ENCODE assay signal across 13 cellular contexts in the genomic region with DNA sequence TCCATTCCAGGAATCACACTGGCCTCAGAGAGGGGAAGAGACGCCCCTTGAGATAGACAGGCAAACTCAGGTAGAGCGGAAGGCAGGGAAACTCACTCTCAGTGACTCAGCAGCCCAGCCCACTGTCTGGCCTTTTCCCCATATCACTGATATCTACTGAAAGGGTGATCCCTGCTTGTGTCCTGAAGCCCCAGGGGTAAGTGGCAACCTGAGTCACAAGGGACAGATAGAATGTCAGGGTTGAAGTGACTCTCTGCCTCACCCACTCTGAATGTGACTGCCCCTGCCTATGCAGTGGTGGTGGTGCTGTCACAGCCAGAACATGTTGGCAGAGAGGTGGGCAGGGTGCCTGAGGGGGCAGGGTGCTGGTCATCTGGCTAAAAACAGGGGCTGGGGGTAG.
DNase-seq lines count a peak whose midpoint lies in the region; ATAC-seq, FAIRE-seq and TF ChIP-seq lines count a peak whose summit lies in the region.
"Had no signal": no experiment of that assay in that cellular context is flagged by ENCODE, and none has a peak within 500 bp of the region (broad histone marks: within the 10 kb centered on the region; RNA-seq: fewer than 3 reads in every experiment).

No MANE protein-coding gene starts in this region.

- intact Hi-C loops in activated CD4-positive, alpha-beta T cell treated with anti-CD3 and anti-CD28 coated beads for 36 hours (cut with DNase I, micrococcal nuclease), result no loop called here
- intact Hi-C loops in Panc1 (cut with micrococcal nuclease; ENCODE audit: unreplicated experiment), result no loop called here
- intact Hi-C loops in heart left ventricle (cut with DNase I), result loop anchor here in 1 of 10 donors (2.0 kb wide), 1 partner anchor 355 kb away; the partner anchor contains the start of gene JUN
- intact Hi-C loops in CD4-positive, alpha-beta memory T cell (cut with micrococcal nuclease), result no loop called here

- peak; percentile 34 for ATAC-seq in activated CD4-positive, alpha-beta T cell treated with anti-CD3 and anti-CD28 coated beads for 36 hours
- no peak for ATAC-seq in Panc1
- ATAC-seq in heart left ventricle, result peak; percentile 25 to 74 (median 67)
- ATAC-seq in stimulated activated naive B cell treated with anti-CD40 and anti-IgM and Interleukin-4, amounts not matched to agents 10 μg/mL and 1 μg/mL and 100 μg/mL, for 72 hours (replicated peaks), result peak; percentile 73 to 83

- no peaks in the 10 kb centered on the region for H3K9me3 Mint-ChIP-seq in activated CD4-positive, alpha-beta T cell treated with anti-CD3 and anti-CD28 coated beads for 36 hours (ENCODE audit: low read depth)
- H3K9me3 Mint-ChIP-seq in stimulated activated naive B cell treated with anti-CD40 and anti-IgM and Interleukin-4, amounts not matched to agents 10 μg/mL and 1 μg/mL and 100 μg/mL, for 72 hours, result no peaks in the 10 kb centered on the region
- peaks cover 0 to 6% (median 0%) of the 10 kb centered on the region in 8 donors for H3K9me3 Mint-ChIP-seq in CD4-positive, alpha-beta memory T cell
- H3K9me3 Mint-ChIP-seq: activated naive CD8-positive, alpha-beta T cell treated with anti-CD3 and anti-CD28 coated beads, Interleukin-2, amount 10 ng/mL, durations not matched to agents 7 days and 5 days; memory B cell had no signal

- H3K4me1 Mint-ChIP-seq in activated CD4-positive, alpha-beta T cell treated with anti-CD3 and anti-CD28 coated beads for 36 hours, result peaks cover 13% of the 10 kb centered on the region
- H3K4me1 Mint-ChIP-seq in stimulated activated naive B cell treated with anti-CD40 and anti-IgM and Interleukin-4, amounts not matched to agents 10 μg/mL and 1 μg/mL and 100 μg/mL, for 72 hours, result peaks cover 55 to 85% of the 10 kb centered on the region in 2 donors
- H3K4me1 Mint-ChIP-seq in CD4-positive, alpha-beta memory T cell, result peaks cover 0 to 9% (median 5%) of the 10 kb centered on the region in 4 donors

- no peak for TF ChIP-seq POLR2A in heart left ventricle (IDR thresholded peaks at IDR 0.05)

- no peak overlapping the region for H3K4me3 ChIP-seq in Panc1 (ENCODE audit: low read depth in 2 of 2, low read length in 2 of 2)
- no peak overlapping the region for H3K4me3 ChIP-seq in heart left ventricle
- no peak overlapping the region for H3K4me3 ChIP-seq in CD4-positive, alpha-beta memory T cell (ENCODE audit: low read length in 2 of 2)

- BruUV-seq in Panc1 (replicated peaks; lab: Mats Ljungman, UMichigan), result no TSS peak

- H3K9me3 ChIP-seq in Panc1 (ENCODE audit: control insufficient read depth, insufficient read depth, low read depth, low read length) (no peaks in the 10 kb centered on the region), heart left ventricle (no peaks in the 10 kb centered on the region)
- H3K9me3 ChIP-seq in CD4-positive, alpha-beta memory T cell (ENCODE audit: control insufficient read depth in 1 of 2, low read length in 2 of 2), result no peaks in the 10 kb centered on the region

- H3K27ac ChIP-seq in Panc1 (ENCODE audit: low read length), result peak overlapping the region; percentile 59; the same call in 1 of the 2 replicates
- peak overlapping the region; percentile 20 to 91 (median 80) for H3K27ac ChIP-seq in heart left ventricle
- H3K27ac ChIP-seq in CD4-positive, alpha-beta memory T cell (ENCODE audit: low read depth, low read length), result no peak overlapping the region

- H3K27ac Mint-ChIP-seq in activated CD4-positive, alpha-beta T cell treated with anti-CD3 and anti-CD28 coated beads for 36 hours, result no peak overlapping the region
- peak overlapping the region; percentile 79 for H3K27ac Mint-ChIP-seq in stimulated activated naive B cell treated with anti-CD40 and anti-IgM and Interleukin-4, amounts not matched to agents 10 μg/mL and 1 μg/mL and 100 μg/mL, for 72 hours
- no peak overlapping the region for H3K27ac Mint-ChIP-seq in CD4-positive, alpha-beta memory T cell
- H3K27ac Mint-ChIP-seq: activated naive CD8-positive, alpha-beta T cell treated with anti-CD3 and anti-CD28 coated beads, Interleukin-2, amount 10 ng/mL, durations not matched to agents 7 days and 5 days; memory B cell had no signal

- CTCF ChIA-PET in activated CD4-positive, alpha-beta T cell treated with anti-CD3 and anti-CD28 coated beads for 36 hours (lab: Charles Lee), result no interaction called here
- CTCF ChIA-PET in Panc1 (lab: Charles Lee) (no interaction called here), HEK293T (lab: Yijun Ruan, JAX) (interaction anchor here (0.6 kb wide), 1 partner anchor 574 kb away, joined by 3 read pairs; no protein-coding TSS in a partner anchor)
- CTCF ChIA-PET in CD4-positive, alpha-beta memory T cell (lab: Charles Lee; ENCODE audit: partially characterized antibody), result no interaction called here

- POLR2A ChIA-PET in activated CD4-positive, alpha-beta T cell treated with anti-CD3 and anti-CD28 coated beads for 36 hours (lab: Charles Lee), result no interaction called here
- POLR2A ChIA-PET in Panc1 (lab: Charles Lee), result no interaction called here
- POLR2A ChIA-PET in HEK293T (lab: Yijun Ruan, JAX), result no interaction called here
- POLR2A ChIA-PET in CD4-positive, alpha-beta memory T cell (lab: Charles Lee; ENCODE audit: partially characterized antibody), result no interaction called here

- H3K36me3 ChIP-seq in Panc1 (ENCODE audit: control insufficient read depth, insufficient read depth, low read length) (no peaks in the 10 kb centered on the region), heart left ventricle (no peaks in the 10 kb centered on the region)
- H3K36me3 ChIP-seq in CD4-positive, alpha-beta memory T cell (ENCODE audit: insufficient read depth, low read length), result no peaks in the 10 kb centered on the region

- WGBS in heart left ventricle, 4 donors, result 65 to 86% (median 70%) methylated on average over 2 of the region's 2 CpGs

- no peaks in the 10 kb centered on the region for H3K27me3 Mint-ChIP-seq in activated CD4-positive, alpha-beta T cell treated with anti-CD3 and anti-CD28 coated beads for 36 hours
- H3K27me3 Mint-ChIP-seq in stimulated activated naive B cell treated with anti-CD40 and anti-IgM and Interleukin-4, amounts not matched to agents 10 μg/mL and 1 μg/mL and 100 μg/mL, for 72 hours, result no peaks in the 10 kb centered on the region
- H3K27me3 Mint-ChIP-seq in CD4-positive, alpha-beta memory T cell, result no peaks in the 10 kb centered on the region
- H3K27me3 Mint-ChIP-seq: activated naive CD8-positive, alpha-beta T cell treated with anti-CD3 and anti-CD28 coated beads, Interleukin-2, amount 10 ng/mL, durations not matched to agents 7 days and 5 days had no signal

- in situ Hi-C loops in Panc1 (cut with HindIII; ENCODE audit: low pct_unique_long_range_greater_than_20kb, low sequenced_read_pairs), result no loop called here

- DNase-seq in activated CD4-positive, alpha-beta T cell treated with anti-CD3 and anti-CD28 coated beads for 36 hours, result no peak
- no peak for DNase-seq in activated CD4-positive, alpha-beta T cell treated with anti-CD3 and anti-CD28 coated beads, Interleukin-2, amount 50 U/mL, for 4 hours
- DNase-seq in Panc1 (ENCODE audit: low read depth, low spot score) (no peak), heart left ventricle (peak in 3 of 5 donors; percentile 52 to 77 (median 72)), frontal cortex (ENCODE audit: low spot score in 2 of 2) (no peak), HEK293T (ENCODE audit: extremely low spot score) (no peak)
- peak; percentile 23 for DNase-seq in stimulated activated naive B cell treated with anti-CD40 and anti-IgM and Interleukin-4, amounts not matched to agents 10 μg/mL and 1 μg/mL and 100 μg/mL, for 72 hours
- no peak for DNase-seq in CD4-positive, alpha-beta memory T cell
- DNase-seq: activated naive CD8-positive, alpha-beta T cell treated with anti-CD3 and anti-CD28 coated beads, Interleukin-2, amount 10 ng/mL, durations not matched to agents 7 days and 5 days; DMS79 treated with DMSO at 0.1 percent for 48 hours; NCI-H1105 treated with DMSO at 0.1 percent for 48 hours; posterior cingulate gyrus had no signal

- H3K36me3 Mint-ChIP-seq in activated CD4-positive, alpha-beta T cell treated with anti-CD3 and anti-CD28 coated beads for 36 hours (ENCODE audit: low read depth), result no peaks in the 10 kb centered on the region
- no peaks in the 10 kb centered on the region for H3K36me3 Mint-ChIP-seq in stimulated activated naive B cell treated with anti-CD40 and anti-IgM and Interleukin-4, amounts not matched to agents 10 μg/mL and 1 μg/mL and 100 μg/mL, for 72 hours
- H3K36me3 Mint-ChIP-seq in CD4-positive, alpha-beta memory T cell, result no peaks in the 10 kb centered on the region
- H3K36me3 Mint-ChIP-seq: activated naive CD8-positive, alpha-beta T cell treated with anti-CD3 and anti-CD28 coated beads, Interleukin-2, amount 10 ng/mL, durations not matched to agents 7 days and 5 days; memory B cell had no signal

- FAIRE-seq in frontal cortex (lab: Jason Lieb, UNC), result no peak

- no peak overlapping the region for H3K4me3 Mint-ChIP-seq in activated CD4-positive, alpha-beta T cell treated with anti-CD3 and anti-CD28 coated beads for 36 hours
- H3K4me3 Mint-ChIP-seq in stimulated activated naive B cell treated with anti-CD40 and anti-IgM and Interleukin-4, amounts not matched to agents 10 μg/mL and 1 μg/mL and 100 μg/mL, for 72 hours, result no peak overlapping the region
- H3K4me3 Mint-ChIP-seq in CD4-positive, alpha-beta memory T cell, result no peak overlapping the region
- H3K4me3 Mint-ChIP-seq: activated naive CD8-positive, alpha-beta T cell treated with anti-CD3 and anti-CD28 coated beads, Interleukin-2, amount 10 ng/mL, durations not matched to agents 7 days and 5 days; memory B cell had no signal

- H3K27me3 ChIP-seq in Panc1 (ENCODE audit: control insufficient read depth, insufficient read depth, low read length) (no peaks in the 10 kb centered on the region), heart left ventricle (no peaks in the 10 kb centered on the region)
- H3K27me3 ChIP-seq in CD4-positive, alpha-beta memory T cell (ENCODE audit: insufficient read depth, low read length), result no peaks in the 10 kb centered on the region

- TF ChIP-seq CTCF in Panc1 (IDR thresholded peaks at IDR 0.05) (no peak), heart left ventricle (IDR thresholded peaks at IDR 0.05) (no peak)

- H3K4me1 ChIP-seq in Panc1 (ENCODE audit: control insufficient read depth, insufficient read depth, low read length), result peaks cover 12% of the 10 kb centered on the region
- peaks cover 6 to 78% (median 48%) of the 10 kb centered on the region in 12 donors for H3K4me1 ChIP-seq in heart left ventricle
- H3K4me1 ChIP-seq in CD4-positive, alpha-beta memory T cell (ENCODE audit: insufficient read depth, low read length), result no peaks in the 10 kb centered on the region

TF ChIP-seq in HEK293T, 16 proteins besides CTCF, POLR2A, EP300 and RAD21 (continues in another document):
- TF ChIP-seq SP1 (IDR thresholded peaks at IDR 0.05) (no peak), FOXA1 (IDR thresholded peaks at IDR 0.05) (no peak)
- TF ChIP-seq, protein P1, sequence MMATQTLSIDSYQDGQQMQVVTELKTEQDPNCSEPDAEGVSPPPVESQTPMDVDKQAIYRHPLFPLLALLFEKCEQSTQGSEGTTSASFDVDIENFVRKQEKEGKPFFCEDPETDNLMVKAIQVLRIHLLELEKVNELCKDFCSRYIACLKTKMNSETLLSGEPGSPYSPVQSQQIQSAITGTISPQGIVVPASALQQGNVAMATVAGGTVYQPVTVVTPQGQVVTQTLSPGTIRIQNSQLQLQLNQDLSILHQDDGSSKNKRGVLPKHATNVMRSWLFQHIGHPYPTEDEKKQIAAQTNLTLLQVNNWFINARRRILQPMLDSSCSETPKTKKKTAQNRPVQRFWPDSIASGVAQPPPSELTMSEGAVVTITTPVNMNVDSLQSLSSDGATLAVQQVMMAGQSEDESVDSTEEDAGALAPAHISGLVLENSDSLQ (IDR thresholded peaks at IDR 0.05), result no peak

Comparison
In these comparisons a context has a peak if more than half of its experiments do, and no peak if none do; other contexts are left out.
1. DNase-seq: peak in heart left ventricle (3 of 5) and stimulated activated naive B cell treated with anti-CD40 and anti-IgM and Interleukin-4, amounts not matched to agents 10 μg/mL and 1 μg/mL and 100 μg/mL, for 72 hours (single experiment); none in activated CD4-positive, alpha-beta T cell treated with anti-CD3 and anti-CD28 coated beads for 36 hours (single experiment), activated CD4-positive, alpha-beta T cell treated with anti-CD3 and anti-CD28 coated beads, Interleukin-2, amount 50 U/mL, for 4 hours (0 of 2), Panc1 (single experiment), frontal cortex (0 of 2), HEK293T (single experiment) and CD4-positive, alpha-beta memory T cell (0 of 5).